ENCODE assay signal across 1 cellular context in the genomic region with DNA sequence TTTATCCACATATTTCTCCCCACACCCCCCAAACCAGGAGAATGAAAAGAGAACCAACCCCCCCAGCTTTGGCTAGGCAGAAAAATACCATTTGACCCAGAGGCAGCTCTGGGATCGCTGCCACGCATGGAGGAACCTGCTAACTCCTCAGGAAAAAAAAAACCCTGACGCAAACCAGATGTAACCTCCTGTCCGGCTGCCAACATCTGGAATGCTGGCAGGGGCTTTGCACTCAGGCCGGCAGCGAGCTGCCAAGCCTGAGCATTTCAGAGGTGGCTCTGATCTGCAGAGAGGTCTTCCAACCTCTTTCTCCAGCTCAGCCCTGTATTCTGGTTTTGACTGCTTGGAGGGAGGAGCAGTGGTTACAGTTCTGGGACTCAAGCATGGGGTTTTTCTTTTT.
TF ChIP-seq lines count a peak whose summit lies in the region.

No MANE protein-coding gene starts in this region.

TF ChIP-seq in SK-N-SH, 30 proteins besides CTCF, POLR2A, EP300 and RAD21 (continued from another document):
- TF ChIP-seq EZH2phosphoT487 (IDR thresholded peaks at IDR 0.05; ENCODE audit: borderline replicate concordance, low read depth), result no peak
- TF ChIP-seq, protein P1, sequence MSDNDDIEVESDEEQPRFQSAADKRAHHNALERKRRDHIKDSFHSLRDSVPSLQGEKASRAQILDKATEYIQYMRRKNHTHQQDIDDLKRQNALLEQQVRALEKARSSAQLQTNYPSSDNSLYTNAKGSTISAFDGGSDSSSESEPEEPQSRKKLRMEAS (IDR thresholded peaks at IDR 0.05; ENCODE audit: low read depth), result peak; percentile 66
- no peak for TF ChIP-seq NRF1 (IDR thresholded peaks at IDR 0.05; ENCODE audit: low read depth, low read length)
- TF ChIP-seq, protein P2, sequence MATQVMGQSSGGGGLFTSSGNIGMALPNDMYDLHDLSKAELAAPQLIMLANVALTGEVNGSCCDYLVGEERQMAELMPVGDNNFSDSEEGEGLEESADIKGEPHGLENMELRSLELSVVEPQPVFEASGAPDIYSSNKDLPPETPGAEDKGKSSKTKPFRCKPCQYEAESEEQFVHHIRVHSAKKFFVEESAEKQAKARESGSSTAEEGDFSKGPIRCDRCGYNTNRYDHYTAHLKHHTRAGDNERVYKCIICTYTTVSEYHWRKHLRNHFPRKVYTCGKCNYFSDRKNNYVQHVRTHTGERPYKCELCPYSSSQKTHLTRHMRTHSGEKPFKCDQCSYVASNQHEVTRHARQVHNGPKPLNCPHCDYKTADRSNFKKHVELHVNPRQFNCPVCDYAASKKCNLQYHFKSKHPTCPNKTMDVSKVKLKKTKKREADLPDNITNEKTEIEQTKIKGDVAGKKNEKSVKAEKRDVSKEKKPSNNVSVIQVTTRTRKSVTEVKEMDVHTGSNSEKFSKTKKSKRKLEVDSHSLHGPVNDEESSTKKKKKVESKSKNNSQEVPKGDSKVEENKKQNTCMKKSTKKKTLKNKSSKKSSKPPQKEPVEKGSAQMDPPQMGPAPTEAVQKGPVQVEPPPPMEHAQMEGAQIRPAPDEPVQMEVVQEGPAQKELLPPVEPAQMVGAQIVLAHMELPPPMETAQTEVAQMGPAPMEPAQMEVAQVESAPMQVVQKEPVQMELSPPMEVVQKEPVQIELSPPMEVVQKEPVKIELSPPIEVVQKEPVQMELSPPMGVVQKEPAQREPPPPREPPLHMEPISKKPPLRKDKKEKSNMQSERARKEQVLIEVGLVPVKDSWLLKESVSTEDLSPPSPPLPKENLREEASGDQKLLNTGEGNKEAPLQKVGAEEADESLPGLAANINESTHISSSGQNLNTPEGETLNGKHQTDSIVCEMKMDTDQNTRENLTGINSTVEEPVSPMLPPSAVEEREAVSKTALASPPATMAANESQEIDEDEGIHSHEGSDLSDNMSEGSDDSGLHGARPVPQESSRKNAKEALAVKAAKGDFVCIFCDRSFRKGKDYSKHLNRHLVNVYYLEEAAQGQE (IDR thresholded peaks at IDR 0.05; ENCODE audit: low read depth, low read length), result peak; percentile 69
- TF ChIP-seq, protein P3, sequence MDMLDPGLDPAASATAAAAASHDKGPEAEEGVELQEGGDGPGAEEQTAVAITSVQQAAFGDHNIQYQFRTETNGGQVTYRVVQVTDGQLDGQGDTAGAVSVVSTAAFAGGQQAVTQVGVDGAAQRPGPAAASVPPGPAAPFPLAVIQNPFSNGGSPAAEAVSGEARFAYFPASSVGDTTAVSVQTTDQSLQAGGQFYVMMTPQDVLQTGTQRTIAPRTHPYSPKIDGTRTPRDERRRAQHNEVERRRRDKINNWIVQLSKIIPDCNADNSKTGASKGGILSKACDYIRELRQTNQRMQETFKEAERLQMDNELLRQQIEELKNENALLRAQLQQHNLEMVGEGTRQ (IDR thresholded peaks at IDR 0.05; ENCODE audit: borderline replicate concordance, low read depth, low read length), result no peak
- no peak for TF ChIP-seq FOSL2 (IDR thresholded peaks at IDR 0.05; ENCODE audit: borderline replicate concordance, low read depth)
- peak; percentile 93 for TF ChIP-seq POLR2AphosphoS5 (IDR thresholded peaks at IDR 0.05; ENCODE audit: low read depth, low read length)
- TF ChIP-seq, protein P4, sequence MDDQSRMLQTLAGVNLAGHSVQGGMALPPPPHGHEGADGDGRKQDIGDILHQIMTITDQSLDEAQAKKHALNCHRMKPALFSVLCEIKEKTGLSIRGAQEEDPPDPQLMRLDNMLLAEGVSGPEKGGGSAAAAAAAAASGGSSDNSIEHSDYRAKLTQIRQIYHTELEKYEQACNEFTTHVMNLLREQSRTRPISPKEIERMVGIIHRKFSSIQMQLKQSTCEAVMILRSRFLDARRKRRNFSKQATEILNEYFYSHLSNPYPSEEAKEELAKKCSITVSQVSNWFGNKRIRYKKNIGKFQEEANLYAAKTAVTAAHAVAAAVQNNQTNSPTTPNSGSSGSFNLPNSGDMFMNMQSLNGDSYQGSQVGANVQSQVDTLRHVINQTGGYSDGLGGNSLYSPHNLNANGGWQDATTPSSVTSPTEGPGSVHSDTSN (IDR thresholded peaks at IDR 0.05), result peak; percentile 94
- TF ChIP-seq MXI1 (IDR thresholded peaks at IDR 0.05; ENCODE audit: low read depth, low read length), result peak; percentile 78; the same call in 1 of the 2 replicates
- no peak; the same call in 1 of the 2 replicates for TF ChIP-seq MEF2A (IDR thresholded peaks at IDR 0.05; ENCODE audit: borderline replicate concordance, low read depth)
- peak; percentile 49 for TF ChIP-seq FOXJ3 (CRISPR knock-in tag; IDR thresholded peaks at IDR 0.05)
- peak; percentile 97 for TF ChIP-seq NFIC (IDR thresholded peaks at IDR 0.05; ENCODE audit: borderline replicate concordance)
- TF ChIP-seq TCF12 (IDR thresholded peaks at IDR 0.05), result peak; percentile 100
- peak; percentile 93 for TF ChIP-seq CHD2 (IDR thresholded peaks at IDR 0.05; ENCODE audit: low read length, partially characterized antibody)
- peak; percentile 40; the same call in 1 of the 2 replicates for TF ChIP-seq ELF1 (IDR thresholded peaks at IDR 0.05)
- TF ChIP-seq TAF1 (IDR thresholded peaks at IDR 0.05; ENCODE audit: borderline replicate concordance, low read depth, low read length), result 0 out of 2 replicates have a peak, but pooled peaks have one; percentile 25
- no peak for TF ChIP-seq GABPA (IDR thresholded peaks at IDR 0.05; ENCODE audit: low read depth)
- TF ChIP-seq GATA2 (CRISPR knock-in tag; IDR thresholded peaks at IDR 0.05), result peak; percentile 15; the same call in 1 of the 2 replicates
- peak; percentile 81 for TF ChIP-seq RXRA (IDR thresholded peaks at IDR 0.05; ENCODE audit: borderline replicate concordance, low read depth)
- TF ChIP-seq, protein P5, sequence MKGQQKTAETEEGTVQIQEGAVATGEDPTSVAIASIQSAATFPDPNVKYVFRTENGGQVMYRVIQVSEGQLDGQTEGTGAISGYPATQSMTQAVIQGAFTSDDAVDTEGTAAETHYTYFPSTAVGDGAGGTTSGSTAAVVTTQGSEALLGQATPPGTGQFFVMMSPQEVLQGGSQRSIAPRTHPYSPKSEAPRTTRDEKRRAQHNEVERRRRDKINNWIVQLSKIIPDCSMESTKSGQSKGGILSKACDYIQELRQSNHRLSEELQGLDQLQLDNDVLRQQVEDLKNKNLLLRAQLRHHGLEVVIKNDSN (IDR thresholded peaks at IDR 0.05; ENCODE audit: borderline replicate concordance, low read depth), result peak; percentile 18; the same call in 1 of the 2 replicates
- TF ChIP-seq, protein P6, sequence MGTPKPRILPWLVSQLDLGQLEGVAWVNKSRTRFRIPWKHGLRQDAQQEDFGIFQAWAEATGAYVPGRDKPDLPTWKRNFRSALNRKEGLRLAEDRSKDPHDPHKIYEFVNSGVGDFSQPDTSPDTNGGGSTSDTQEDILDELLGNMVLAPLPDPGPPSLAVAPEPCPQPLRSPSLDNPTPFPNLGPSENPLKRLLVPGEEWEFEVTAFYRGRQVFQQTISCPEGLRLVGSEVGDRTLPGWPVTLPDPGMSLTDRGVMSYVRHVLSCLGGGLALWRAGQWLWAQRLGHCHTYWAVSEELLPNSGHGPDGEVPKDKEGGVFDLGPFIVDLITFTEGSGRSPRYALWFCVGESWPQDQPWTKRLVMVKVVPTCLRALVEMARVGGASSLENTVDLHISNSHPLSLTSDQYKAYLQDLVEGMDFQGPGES (IDR thresholded peaks at IDR 0.05; ENCODE audit: low read depth, low read length), result no peak
- TF ChIP-seq FOXM1 (IDR thresholded peaks at IDR 0.05; ENCODE audit: low read depth), result peak; percentile 27; the same call in 1 of the 2 replicates
- peak; percentile 59 for TF ChIP-seq JUND (IDR thresholded peaks at IDR 0.05)
- peak; percentile 71 for TF ChIP-seq TEAD4 (IDR thresholded peaks at IDR 0.05; ENCODE audit: borderline replicate concordance, insufficient read depth)
- TF ChIP-seq RFX5 (IDR thresholded peaks at IDR 0.05; ENCODE audit: low read length), result no peak
- peak; percentile 23; the same call in 1 of the 2 replicates for TF ChIP-seq SMC3 (IDR thresholded peaks at IDR 0.05; ENCODE audit: low read depth, low read length)
- TF ChIP-seq SIN3A (IDR thresholded peaks at IDR 0.05; ENCODE audit: borderline replicate concordance, low read depth, low read length), result peak; percentile 90; the same call in 1 of the 2 replicates
